In genomic region chr17:41324180-41325075, GRCh38 we compare ENCODE assay signal across 11 cellular contexts. TPM values are rescaled to one million over a fixed set of nuclear protein-coding genes. Genes with fewer than 3 reads are reported as not detected.
DNase-seq lines count a peak whose midpoint lies in the region; ATAC-seq and TF ChIP-seq lines count a peak whose summit lies in the region.
"Had no signal": no experiment of that assay in that cellular context is flagged by ENCODE, and none has a peak within 500 bp of the region (broad histone marks: within the 10 kb centered on the region; RNA-seq: fewer than 3 reads in every experiment).

No MANE protein-coding gene starts in this region.

- peak; percentile 34 to 47 for ATAC-seq in activated T-cell treated with anti-CD3 and anti-CD28 coated beads, Interleukin-2, amount 50 U/mL, for 72 hours (replicated peaks in 1 of 2)
- ATAC-seq in GM18505 (IDR thresholded peaks at IDR 0.05; ENCODE audit: unreplicated experiment) = no peak
- no peak for ATAC-seq in HG02852 (IDR thresholded peaks at IDR 0.05; ENCODE audit: unreplicated experiment)

- no peak overlapping the region for H3K4me3 Mint-ChIP-seq in activated T-cell treated with anti-CD3 and anti-CD28 coated beads, Interleukin-2, amount 50 U/mL, for 72 hours
- H3K4me3 Mint-ChIP-seq: activated naive CD8-positive, alpha-beta T cell had no signal

- TF ChIP-seq CTCF in esophagus squamous epithelium (IDR thresholded peaks at IDR 0.05) (peak in 4 of 6 experiments; percentile 6 to 60 (median 32)), thyroid gland (IDR thresholded peaks at IDR 0.05) (peak in 1 of 6 experiments; percentile 23)

- no peaks in the 10 kb centered on the region for H3K27me3 ChIP-seq in esophagus squamous epithelium
- H3K27me3 ChIP-seq in thyroid gland = no peaks in the 10 kb centered on the region

- no peak for DNase-seq in activated T-cell treated with anti-CD3 and anti-CD28 coated beads, Interleukin-2, amount 50 U/mL, for 72 hours
- DNase-seq in activated T-cell treated with anti-CD3 and anti-CD28 coated beads for 4 hours = no peak
- DNase-seq in NCI-H774 (lab: John Stamatoyannopoulos, UW) = peak; percentile 38
- DNase-seq in esophagus squamous epithelium (lab: John Stamatoyannopoulos, UW) = no peak
- DNase-seq in thyroid gland = peak; percentile 29 to 33
- no peak for DNase-seq in NK-92 (lab: John Stamatoyannopoulos, UW; ENCODE audit: unreplicated experiment)
- DNase-seq: DMS79, GM23248 had no signal

- 69 to 72% methylated on average over 10 to 12 of the region's 16 CpGs for WGBS in esophagus squamous epithelium, 2 donors
- WGBS in thyroid gland, 2 donors = 53 to 65% methylated on average over 14 to 16 of the region's 16 CpGs

- intact Hi-C loops in esophagus squamous epithelium (cut with DNase I) = loop anchor here (5.0 kb wide), 1 partner anchor 417 kb away; no protein-coding TSS in a partner anchor
- intact Hi-C loops in thyroid gland (cut with DNase I) = no loop called here

- H3K4me1 ChIP-seq in esophagus squamous epithelium (peaks cover 0 to 32% (median 0%) of the 10 kb centered on the region in 3 donors), thyroid gland (no peaks in the 10 kb centered on the region)

- H3K4me3 ChIP-seq in esophagus squamous epithelium = no peak overlapping the region
- H3K4me3 ChIP-seq in thyroid gland (replicated peaks in 1 of 3) = no peak overlapping the region
- H3K4me3 ChIP-seq: GM23248 had no signal

- peaks cover 5 to 7% of the 10 kb centered on the region in 2 donors for H3K36me3 Mint-ChIP-seq in activated T-cell treated with anti-CD3 and anti-CD28 coated beads, Interleukin-2, amount 50 U/mL, for 72 hours (ENCODE audit: insufficient read depth in 2 of 2)

- H3K4me1 Mint-ChIP-seq in activated T-cell treated with anti-CD3 and anti-CD28 coated beads, Interleukin-2, amount 50 U/mL, for 72 hours (ENCODE audit: low read depth) = peaks cover 31% of the 10 kb centered on the region

- H3K9me3 ChIP-seq in esophagus squamous epithelium (peaks cover 0 to 6% (median 0%) of the 10 kb centered on the region in 3 donors), thyroid gland (no peaks in the 10 kb centered on the region)

- TF ChIP-seq POLR2A in esophagus squamous epithelium (IDR thresholded peaks at IDR 0.05) (no peak), thyroid gland (IDR thresholded peaks at IDR 0.05) (no peak), GM18505 (IDR thresholded peaks at IDR 0.05; ENCODE audit: borderline replicate concordance, extremely low read depth, insufficient read depth, insufficient read length) (no peak)

- H3K27ac Mint-ChIP-seq in activated T-cell treated with anti-CD3 and anti-CD28 coated beads, Interleukin-2, amount 50 U/mL, for 72 hours = peak overlapping the region; percentile 40
- H3K27ac Mint-ChIP-seq: activated naive CD8-positive, alpha-beta T cell had no signal

- no peaks in the 10 kb centered on the region for H3K27me3 Mint-ChIP-seq in activated T-cell treated with anti-CD3 and anti-CD28 coated beads, Interleukin-2, amount 50 U/mL, for 72 hours (ENCODE audit: low read depth)
- H3K27me3 Mint-ChIP-seq: activated naive CD8-positive, alpha-beta T cell had no signal

- H3K36me3 ChIP-seq in esophagus squamous epithelium (no peaks in the 10 kb centered on the region), thyroid gland (no peaks in the 10 kb centered on the region)

- H3K27ac ChIP-seq in esophagus squamous epithelium (no peak overlapping the region), thyroid gland (no peak overlapping the region)
- H3K27ac ChIP-seq: GM23248 had no signal

- H3K9me3 Mint-ChIP-seq in activated T-cell treated with anti-CD3 and anti-CD28 coated beads, Interleukin-2, amount 50 U/mL, for 72 hours = peaks cover 6 to 7% of the 10 kb centered on the region in 2 donors

RNA-seq across cellular contexts. Expression of gene KRTAP17-1, which starts 8.9 kb away (rescaled TPM):
- total RNA-seq in activated T-cell treated with anti-CD3 and anti-CD28 coated beads, Interleukin-2, amount 50 U/mL, for 72 hours = not detected
- not detected for total RNA-seq in esophagus squamous epithelium
- total RNA-seq in thyroid gland = not detected
- total RNA-seq: GM23248 had no signal

RNA-seq across cellular contexts. Expression of gene KRTAP16-1, which starts 15.3 kb away (rescaled TPM):
- total RNA-seq in activated T-cell treated with anti-CD3 and anti-CD28 coated beads, Interleukin-2, amount 50 U/mL, for 72 hours = not detected
- total RNA-seq in esophagus squamous epithelium (not detected), thyroid gland (not detected)
- total RNA-seq: GM23248 had no signal

RNA-seq across cellular contexts. Expression of gene KRTAP29-1, which starts 21.8 kb away (rescaled TPM):
- total RNA-seq in activated T-cell treated with anti-CD3 and anti-CD28 coated beads, Interleukin-2, amount 50 U/mL, for 72 hours = not detected
- not detected for total RNA-seq in esophagus squamous epithelium
- not detected for total RNA-seq in thyroid gland
- total RNA-seq: GM23248 had no signal

RNA-seq across cellular contexts. Expression of gene KRT33A, which starts 26.2 kb away (rescaled TPM):
- total RNA-seq in activated T-cell treated with anti-CD3 and anti-CD28 coated beads, Interleukin-2, amount 50 U/mL, for 72 hours = not detected
- 1 to 10 TPM in 2 of 4 donors, under 1 TPM in 1, not detected in 1; 0.21 to 2.7 (median 1.9) TPM for total RNA-seq in esophagus squamous epithelium
- total RNA-seq in thyroid gland = not detected
- total RNA-seq: GM23248 had no signal

RNA-seq across cellular contexts. Expression of gene KRT33B, which starts 45.2 kb away (rescaled TPM):
- total RNA-seq in activated T-cell treated with anti-CD3 and anti-CD28 coated beads, Interleukin-2, amount 50 U/mL, for 72 hours = not detected
- under 1 TPM in 2 of 4 donors, not detected in 2; 0.32 to 0.57 TPM for total RNA-seq in esophagus squamous epithelium
- total RNA-seq in thyroid gland = not detected

Comparison
In these comparisons a context has a peak if more than half of its experiments do, and no peak if none do; other contexts are left out.
1. ATAC-seq: peak in activated T-cell treated with anti-CD3 and anti-CD28 coated beads, Interleukin-2, amount 50 U/mL, for 72 hours (2 of 2); none in GM18505 (single experiment) and HG02852 (single experiment).
2. DNase-seq: peak in NCI-H774 (single experiment) and thyroid gland (2 of 2); none in activated T-cell treated with anti-CD3 and anti-CD28 coated beads, Interleukin-2, amount 50 U/mL, for 72 hours (0 of 2), activated T-cell treated with anti-CD3 and anti-CD28 coated beads for 4 hours (single experiment), esophagus squamous epithelium (single experiment) and NK-92 (single experiment).